ENCODE assay signal across 8 cellular contexts in genomic region chr3:100492059-100492809, GRCh38. TPM values are rescaled to one million over a fixed set of nuclear protein-coding genes. Genes with fewer than 3 reads are reported as not detected.
DNase-seq lines count a peak whose midpoint lies in the region; ATAC-seq, FAIRE-seq and TF ChIP-seq lines count a peak whose summit lies in the region.

TSS of gene TMEM45A (plus strand) at chr3:100492619. CDS start at chr3:100555212, 62,593 bp downstream.

- H3K4me2 ChIP-seq in astrocyte (ENCODE audit: low read length), result peak within 1 kb of the TSS; percentile 85
- H3K4me2 ChIP-seq in hepatocyte, result peak within 1 kb of the TSS; percentile 79

- H3K27ac ChIP-seq in astrocyte (ENCODE audit: low read depth, low read length), result peak within 1 kb of the TSS; percentile 81
- peak within 1 kb of the TSS; percentile 96 for H3K27ac ChIP-seq in hepatocyte
- peak within 1 kb of the TSS; percentile 83 for H3K27ac ChIP-seq in rectal smooth muscle tissue (ENCODE audit: low read depth, low read length)
- peak within 1 kb of the TSS; percentile 85 for H3K27ac ChIP-seq in vagina

- H3K9ac ChIP-seq in astrocyte (ENCODE audit: low read length), result peak within 1 kb of the TSS; percentile 87
- H3K9ac ChIP-seq in rectal smooth muscle tissue (ENCODE audit: low read length), result peak within 1 kb of the TSS; percentile 43

- no peak within 1 kb of the TSS for H3K27ac Mint-ChIP-seq in T-helper 2 cell treated with Interferon-gamma antibody and Interleukin-4, amounts not matched to agents 5 μg/mL and 100 μg/mL, for 36 hours
- peak within 1 kb of the TSS; percentile 86 for H3K27ac Mint-ChIP-seq in astrocyte (ENCODE audit: unreplicated experiment)

- WGBS in hepatocyte (ENCODE audit: low lambda C conversion rate, missing lambda C conversion rate), result under 1% methylated on average over 43 of the region's 53 CpGs

- TF ChIP-seq POLR2A in GM15510 (IDR thresholded peaks at IDR 0.05; ENCODE audit: borderline replicate concordance, extremely low read depth, insufficient read length) (peak; percentile 48), vagina (IDR thresholded peaks at IDR 0.05) (peak in 1 of 2 donors; percentile 44)

- H3K4me1 ChIP-seq in astrocyte (ENCODE audit: insufficient read depth, low read length) (peaks cover 9% of the 10 kb centered on the region), hepatocyte (ENCODE audit: insufficient read depth) (no peaks in the 10 kb centered on the region), rectal smooth muscle tissue (ENCODE audit: control insufficient read depth, insufficient read depth, low read length) (no peaks in the 10 kb centered on the region), vagina (peaks cover 27% of the 10 kb centered on the region)

- H3K27me3 Mint-ChIP-seq in T-helper 2 cell treated with Interferon-gamma antibody and Interleukin-4, amounts not matched to agents 5 μg/mL and 100 μg/mL, for 36 hours (ENCODE audit: low read depth), result peaks cover 26% of the 10 kb centered on the region
- H3K27me3 Mint-ChIP-seq in astrocyte (ENCODE audit: low read depth, unreplicated experiment), result no peaks in the 10 kb centered on the region

- TF ChIP-seq CTCF in astrocyte (IDR thresholded peaks at IDR 0.05; ENCODE audit: insufficient read depth, low read depth, low read length) (no peak), hepatocyte (IDR thresholded peaks at IDR 0.05; ENCODE audit: poor library complexity) (no peak), vagina (IDR thresholded peaks at IDR 0.05) (no peak)

- H3K9me3 ChIP-seq in astrocyte (ENCODE audit: insufficient read depth, low read depth, low read length), result no peaks in the 10 kb centered on the region
- H3K9me3 ChIP-seq in hepatocyte (ENCODE audit: low read depth), result no peaks in the 10 kb centered on the region
- H3K9me3 ChIP-seq in vagina, result no peaks in the 10 kb centered on the region

- no peaks in the 10 kb centered on the region for H3K36me3 ChIP-seq in astrocyte (ENCODE audit: insufficient read depth, low read length)
- H3K36me3 ChIP-seq in hepatocyte (replicated peaks; ENCODE audit: insufficient read depth, low read depth), result no peaks in the 10 kb centered on the region
- H3K36me3 ChIP-seq in rectal smooth muscle tissue (ENCODE audit: control insufficient read depth, insufficient read depth, low read length), result no peaks in the 10 kb centered on the region
- H3K36me3 ChIP-seq in vagina, result no peaks in the 10 kb centered on the region

- H3K4me3 Mint-ChIP-seq in T-helper 2 cell treated with Interferon-gamma antibody and Interleukin-4, amounts not matched to agents 5 μg/mL and 100 μg/mL, for 36 hours, result peak within 1 kb of the TSS; percentile 87
- peak within 1 kb of the TSS; percentile 87 for H3K4me3 Mint-ChIP-seq in astrocyte (ENCODE audit: unreplicated experiment)

- peak; percentile 86 for DNase-seq in NCI-H146 (lab: John Stamatoyannopoulos, UW)
- DNase-seq in T-helper 2 cell treated with Interferon-gamma antibody and Interleukin-4, amounts not matched to agents 5 μg/mL and 100 μg/mL, for 36 hours (ENCODE audit: low spot score), result peak; percentile 84
- peak; percentile 89 for DNase-seq in astrocyte (ENCODE audit: low read depth)
- peak; percentile 97 for DNase-seq in hepatocyte (ENCODE audit: low spot score)
- DNase-seq in vagina (ENCODE audit: extremely low spot score in 2 of 2), result peak in 1 of 2 donors; percentile 97

- no peak for FAIRE-seq in astrocyte (lab: Jason Lieb, UNC)

- H3K9me2 ChIP-seq in hepatocyte (replicated peaks; ENCODE audit: insufficient read depth), result no peaks in the 10 kb centered on the region

- H3K9me3 Mint-ChIP-seq in T-helper 2 cell treated with Interferon-gamma antibody and Interleukin-4, amounts not matched to agents 5 μg/mL and 100 μg/mL, for 36 hours, result no peaks in the 10 kb centered on the region
- H3K9me3 Mint-ChIP-seq in astrocyte (ENCODE audit: unreplicated experiment), result peaks cover 8% of the 10 kb centered on the region

- H3K4me1 Mint-ChIP-seq in T-helper 2 cell treated with Interferon-gamma antibody and Interleukin-4, amounts not matched to agents 5 μg/mL and 100 μg/mL, for 36 hours (ENCODE audit: low read depth), result peaks cover 10% of the 10 kb centered on the region
- H3K4me1 Mint-ChIP-seq in astrocyte (ENCODE audit: low read depth, unreplicated experiment), result peaks cover 12% of the 10 kb centered on the region

- peak within 1 kb of the TSS; percentile 75 for H3K4me3 ChIP-seq in astrocyte (ENCODE audit: insufficient read depth, low read depth, low read length)
- H3K4me3 ChIP-seq in hepatocyte, result peak within 1 kb of the TSS; percentile 55
- peak within 1 kb of the TSS; percentile 68 for H3K4me3 ChIP-seq in rectal smooth muscle tissue (ENCODE audit: low read length)
- peak within 1 kb of the TSS; percentile 47 to 55 for H3K4me3 ChIP-seq in vagina

- H2AFZ ChIP-seq in astrocyte (ENCODE audit: low read depth, low read length) (peak within 1 kb of the TSS; percentile 87), hepatocyte (peak within 1 kb of the TSS; percentile 87)

- H3K79me2 ChIP-seq in astrocyte (ENCODE audit: insufficient read depth, low read length), result peaks cover 13% of the 10 kb centered on the region
- H3K79me2 ChIP-seq in hepatocyte, result peaks cover 25% of the 10 kb centered on the region

- H4K20me1 ChIP-seq in astrocyte (ENCODE audit: insufficient read depth, low read length) (no peaks in the 10 kb centered on the region), hepatocyte (ENCODE audit: insufficient read depth, poor library complexity, severe bottlenecking) (no peaks in the 10 kb centered on the region)

- H3K36me3 Mint-ChIP-seq in T-helper 2 cell treated with Interferon-gamma antibody and Interleukin-4, amounts not matched to agents 5 μg/mL and 100 μg/mL, for 36 hours (ENCODE audit: low read depth), result no peaks in the 10 kb centered on the region
- peaks cover 4% of the 10 kb centered on the region for H3K36me3 Mint-ChIP-seq in astrocyte (ENCODE audit: low read depth, unreplicated experiment)

- ATAC-seq in HG02852 (IDR thresholded peaks at IDR 0.05; ENCODE audit: unreplicated experiment), result peak; percentile 99

- intact Hi-C loops in vagina (cut with DNase I), result no loop called here

- no peaks in the 10 kb centered on the region for H3K27me3 ChIP-seq in astrocyte (ENCODE audit: insufficient read depth, low read length)
- H3K27me3 ChIP-seq in hepatocyte, result no peaks in the 10 kb centered on the region
- no peaks in the 10 kb centered on the region for H3K27me3 ChIP-seq in rectal smooth muscle tissue (ENCODE audit: control insufficient read depth, insufficient read depth, low read length)
- no peaks in the 10 kb centered on the region for H3K27me3 ChIP-seq in vagina

RNA-seq across cellular contexts. Expression of gene TMEM45A, which starts in this region (rescaled TPM):
- total RNA-seq in astrocyte, result 35.5 and 49.7 TPM in 2 replicates
- total RNA-seq in hepatocyte, result 70.7 and 82.6 TPM in 2 replicates
- polyA plus RNA-seq in hepatocyte, result 80.0 and 88.0 TPM in 2 replicates
- total RNA-seq in vagina, result 46.4 TPM
